Comparison of ENCODE assay signal across 1 cellular context in the genomic region with DNA sequence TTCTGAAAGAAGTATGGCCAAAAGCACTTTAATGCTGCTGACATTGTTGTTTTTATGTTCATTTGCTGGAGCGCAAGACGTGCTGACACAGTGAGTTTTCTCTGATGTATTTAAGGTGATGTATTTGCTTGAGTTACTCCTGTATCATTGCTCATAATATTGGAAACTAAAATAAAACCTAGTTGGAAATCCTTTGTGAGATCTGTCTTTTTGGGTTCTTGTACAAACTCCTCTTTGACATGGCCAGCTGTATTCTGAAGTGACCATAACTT.
TF ChIP-seq lines count a peak whose summit lies in the region.

No MANE protein-coding gene starts in this region.

TF ChIP-seq in GM23338, 12 proteins besides CTCF, POLR2A, EP300 and RAD21:
- TF ChIP-seq NANOG (IDR thresholded peaks at IDR 0.05; ENCODE audit: borderline replicate concordance) = no peak
TF ChIP-seq in GM23338: peak in this region for 0.
